In the genomic region with DNA sequence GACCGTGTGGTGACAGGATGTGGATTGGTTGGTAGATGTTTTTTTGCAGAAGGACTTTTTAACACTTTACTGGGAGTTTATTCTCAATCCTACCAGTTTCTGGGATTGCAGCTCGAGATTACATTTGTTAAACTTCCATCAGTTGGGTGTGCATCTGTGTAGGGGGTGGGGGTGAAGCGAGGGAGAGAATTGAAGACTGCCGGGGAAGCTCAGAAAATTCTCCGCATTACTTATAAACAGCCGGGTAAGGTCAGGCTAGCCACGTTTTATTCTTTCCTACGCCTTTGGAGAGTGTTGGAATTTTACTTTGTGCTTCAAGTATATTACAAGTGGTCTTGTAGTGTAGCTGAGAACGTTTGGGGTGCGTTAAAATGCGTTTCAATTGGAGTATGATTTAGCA, we compare ENCODE assay signal across 8 cellular contexts. TPM values are rescaled to one million over a fixed set of nuclear protein-coding genes. Genes with fewer than 3 reads are reported as not detected.
DNase-seq lines count a peak whose midpoint lies in the region; ATAC-seq and TF ChIP-seq lines count a peak whose summit lies in the region.

No MANE protein-coding gene starts in this region.

- TF ChIP-seq CTCF in CD14-positive monocyte (IDR thresholded peaks at IDR 0.05): no peak
- TF ChIP-seq CTCF in colonic mucosa (IDR thresholded peaks at IDR 0.05): no peak
- TF ChIP-seq CTCF in natural killer cell (IDR thresholded peaks at IDR 0.05): no peak

- H3K4me1 Mint-ChIP-seq in CD14-positive monocyte (peaks cover 24% of the 10 kb centered on the region), natural killer cell (peaks cover 26 to 29% of the 10 kb centered on the region in 2 donors)

- H3K9me3 Mint-ChIP-seq in CD14-positive monocyte (peaks cover 0 to 7% (median 2%) of the 10 kb centered on the region in 7 donors), natural killer cell (no peaks in the 10 kb centered on the region)

- H4K20me1 ChIP-seq in Karpas-422 (ENCODE audit: insufficient read depth, low read depth, low read length): peaks cover 31% of the 10 kb centered on the region

- H3K4me3 Mint-ChIP-seq in CD14-positive monocyte (peak overlapping the region; percentile 90 to 100), natural killer cell (peak overlapping the region; percentile 95)

- H3K36me3 ChIP-seq in Karpas-422 (ENCODE audit: insufficient read depth, low read length): no peaks in the 10 kb centered on the region
- H3K36me3 ChIP-seq in colonic mucosa: no peaks in the 10 kb centered on the region

- no peaks in the 10 kb centered on the region for H3K9me2 ChIP-seq in Karpas-422 (replicated peaks; ENCODE audit: insufficient read depth, low read length)

- H3K4me2 ChIP-seq in Karpas-422 (ENCODE audit: low read depth, low read length, poor library complexity, severe bottlenecking): peak overlapping the region; percentile 96

- H3K4me3 ChIP-seq in Karpas-422 (ENCODE audit: low read length) (peak overlapping the region; percentile 83), colonic mucosa (peak overlapping the region; percentile 81)

- no peaks in the 10 kb centered on the region for H3K27me3 ChIP-seq in Karpas-422 (ENCODE audit: low read length)
- H3K27me3 ChIP-seq in colonic mucosa: peaks cover 9% of the 10 kb centered on the region

- H3K27ac ChIP-seq in Karpas-422 (ENCODE audit: low read length): no peak overlapping the region
- H3K27ac ChIP-seq in colonic mucosa: no peak overlapping the region

- peak overlapping the region; percentile 84 for H2AFZ ChIP-seq in Karpas-422 (ENCODE audit: low read length)

- H3K27ac Mint-ChIP-seq in CD14-positive monocyte (peak overlapping the region in 3 of 7 donors; percentile 54 to 79 (median 66)), natural killer cell (peak overlapping the region; percentile 61 to 82)

- intact Hi-C loops in CD14-positive monocyte (cut with micrococcal nuclease) (no loop called here), colonic mucosa (cut with DNase I) (no loop called here), natural killer cell (cut with micrococcal nuclease) (loop anchor here (5.0 kb wide), 2 partner anchors 132 to 282 kb away; no protein-coding TSS in a partner anchor)

- H3K79me2 ChIP-seq in Karpas-422 (ENCODE audit: low read length): peaks cover 15% of the 10 kb centered on the region; the same call in 1 of the 2 replicates

- H3K36me3 Mint-ChIP-seq in CD14-positive monocyte (peaks cover 0 to 6% of the 10 kb centered on the region in 2 donors), natural killer cell (no peaks in the 10 kb centered on the region)

- no peak for DNase-seq in CD14-positive monocyte (ENCODE audit: low spot score)
- no peak for DNase-seq in Karpas-422
- DNase-seq in colonic mucosa: no peak
- no peak for DNase-seq in natural killer cell
- DNase-seq in activated gamma-delta T cell treated with Interleukin-2 at 50 U/mL for 16 hours: no peak
- DNase-seq in middle frontal gyrus (ENCODE audit: extremely low spot score, low spot score): no peak
- DNase-seq in NOMO-1 treated with dmso at 0.1 percent for 144 hours (lab: John Stamatoyannopoulos, UW; ENCODE audit: unreplicated experiment): no peak

- H3K27me3 Mint-ChIP-seq in CD14-positive monocyte (ENCODE audit: low read depth in 3 of 3) (peaks cover 31 to 45% (median 44%) of the 10 kb centered on the region in 3 donors), natural killer cell (ENCODE audit: low read depth in 2 of 2) (peaks cover 15 to 19% of the 10 kb centered on the region in 2 donors)

- ATAC-seq in natural killer cell (no peak), HG03520 (IDR thresholded peaks at IDR 0.05; ENCODE audit: unreplicated experiment) (no peak)

- H3K9me3 ChIP-seq in Karpas-422 (ENCODE audit: low read length) (no peaks in the 10 kb centered on the region), colonic mucosa (no peaks in the 10 kb centered on the region)

- H3K9ac ChIP-seq in Karpas-422 (ENCODE audit: low read length) (peak overlapping the region; percentile 74), colonic mucosa (ENCODE audit: low read depth in 2 of 2, low read length in 2 of 2) (peak overlapping the region in 1 of 2 donors; percentile 32)

- H3K4me1 ChIP-seq in Karpas-422 (ENCODE audit: low read length) (peaks cover 51% of the 10 kb centered on the region), colonic mucosa (no peaks in the 10 kb centered on the region)

RNA-seq across cellular contexts. Expression of gene PALS2, which starts 1.1 kb away (rescaled TPM):
- 1 to 10 TPM; 2.8 to 3.0 TPM for polyA plus RNA-seq in CD14-positive monocyte
- total RNA-seq in Karpas-422 (2014; rRNA removed; shearing (Covaris generic); ENCODE audit: low replicate concordance): 6.3 and 6.9 TPM in 2 replicates
- total RNA-seq in colonic mucosa (1 to 10 TPM; 6.6 to 6.7 TPM), natural killer cell (10 to 100 TPM; 15.2 to 16.3 (median 15.4) TPM)
